In genomic region chr18:2715990-2716389, GRCh38 we compare ENCODE assay signal across 14 cellular contexts.
DNase-seq lines count a peak whose midpoint lies in the region; ATAC-seq and TF ChIP-seq lines count a peak whose summit lies in the region.
"Had no signal": no experiment of that assay in that cellular context is flagged by ENCODE, and none has a peak within 500 bp of the region (broad histone marks: within the 10 kb centered on the region; RNA-seq: fewer than 3 reads in every experiment).

No MANE protein-coding gene starts in this region.

- peaks cover 13% of the 10 kb centered on the region for H3K4me1 ChIP-seq in CD8-positive, alpha-beta T cell (ENCODE audit: insufficient read depth, low read length)
- H3K4me1 ChIP-seq in right cardiac atrium (ENCODE audit: control insufficient read depth, insufficient read depth, low read length) = peaks cover 10% of the 10 kb centered on the region
- H3K4me1 ChIP-seq: BE2C, tibial nerve had no signal

- H3K27me3 ChIP-seq in AG04450 (ENCODE audit: control insufficient read depth, insufficient read depth, low read length) (no peaks in the 10 kb centered on the region), right cardiac atrium (ENCODE audit: control insufficient read depth, insufficient read depth) (no peaks in the 10 kb centered on the region)
- no peaks in the 10 kb centered on the region for H3K27me3 ChIP-seq in CD8-positive, alpha-beta T cell (ENCODE audit: insufficient read depth, low read length)
- H3K27me3 ChIP-seq: BE2C, tibial nerve had no signal

- 92% methylated on average over 3 of the region's 3 CpGs for WGBS in right cardiac atrium

- no peak for ATAC-seq in CD8-positive, alpha-beta T cell
- peak; percentile 14 to 27 for ATAC-seq in right cardiac atrium
- no peak for ATAC-seq in HG02884 (IDR thresholded peaks at IDR 0.05; ENCODE audit: unreplicated experiment)
- ATAC-seq in HG03469 (IDR thresholded peaks at IDR 0.05; ENCODE audit: unreplicated experiment) = no peak

- POLR2A ChIA-PET in AG04450 (lab: Yijun Ruan, JAX) = no interaction called here
- POLR2A ChIA-PET in CD8-positive, alpha-beta T cell (lab: Charles Lee) = interaction anchor here (0.6 to 1.3 kb wide), 2 partner anchors 14 to 298 kb away, joined by 5 read pairs; no protein-coding TSS in a partner anchor

- peaks cover 89% of the 10 kb centered on the region for H3K36me3 Mint-ChIP-seq in CD8-positive, alpha-beta T cell
- H3K36me3 Mint-ChIP-seq in activated T-helper 2 cell treated with anti-CD3 and anti-CD28 coated beads, Interferon-gamma antibody, Interleukin-2, Interleukin-4, amounts not matched to agents 10 μg/mL and 5 μg/mL and 100 μg/mL, durations not matched to agents 14 hours and 24 hours and 36 hours (ENCODE audit: low read depth) = peaks cover 89% of the 10 kb centered on the region

- no peak overlapping the region for H3K4me3 Mint-ChIP-seq in CD8-positive, alpha-beta T cell
- H3K4me3 Mint-ChIP-seq in activated T-helper 2 cell treated with anti-CD3 and anti-CD28 coated beads, Interferon-gamma antibody, Interleukin-2, Interleukin-4, amounts not matched to agents 10 μg/mL and 5 μg/mL and 100 μg/mL, durations not matched to agents 14 hours and 24 hours and 36 hours (ENCODE audit: low read depth) = no peak overlapping the region

- H3K27ac Mint-ChIP-seq in CD8-positive, alpha-beta T cell = peak overlapping the region; percentile 45
- H3K27ac Mint-ChIP-seq in activated T-helper 2 cell treated with anti-CD3 and anti-CD28 coated beads, Interferon-gamma antibody, Interleukin-2, Interleukin-4, amounts not matched to agents 10 μg/mL and 5 μg/mL and 100 μg/mL, durations not matched to agents 14 hours and 24 hours and 36 hours = peak overlapping the region; percentile 58
- H3K27ac Mint-ChIP-seq: progenitor cell of endocrine pancreas had no signal

- H3K27me3 Mint-ChIP-seq in CD8-positive, alpha-beta T cell (ENCODE audit: low read depth) = no peaks in the 10 kb centered on the region
- H3K27me3 Mint-ChIP-seq in activated T-helper 2 cell treated with anti-CD3 and anti-CD28 coated beads, Interferon-gamma antibody, Interleukin-2, Interleukin-4, amounts not matched to agents 10 μg/mL and 5 μg/mL and 100 μg/mL, durations not matched to agents 14 hours and 24 hours and 36 hours (ENCODE audit: low read depth) = no peaks in the 10 kb centered on the region
- H3K27me3 Mint-ChIP-seq: progenitor cell of endocrine pancreas had no signal

- peaks cover 50% of the 10 kb centered on the region for H3K4me1 Mint-ChIP-seq in CD8-positive, alpha-beta T cell (ENCODE audit: low read depth)
- H3K4me1 Mint-ChIP-seq in activated T-helper 2 cell treated with anti-CD3 and anti-CD28 coated beads, Interferon-gamma antibody, Interleukin-2, Interleukin-4, amounts not matched to agents 10 μg/mL and 5 μg/mL and 100 μg/mL, durations not matched to agents 14 hours and 24 hours and 36 hours (ENCODE audit: low read depth) = peaks cover 32% of the 10 kb centered on the region

- peaks cover 38% of the 10 kb centered on the region for H3K36me3 ChIP-seq in CD8-positive, alpha-beta T cell (ENCODE audit: insufficient read depth, low read length)
- H3K36me3 ChIP-seq: BE2C had no signal

- no peak for TF ChIP-seq CTCF in AG04450 (IDR thresholded peaks at IDR 0.05; ENCODE audit: low read depth, low read length)
- no peak for TF ChIP-seq CTCF in CD8-positive, alpha-beta T cell (IDR thresholded peaks at IDR 0.05)

- no peaks in the 10 kb centered on the region for H3K9me3 ChIP-seq in AG04450 (ENCODE audit: control insufficient read depth, insufficient read depth, low read length)
- no peaks in the 10 kb centered on the region for H3K9me3 ChIP-seq in CD8-positive, alpha-beta T cell (ENCODE audit: low read length)
- no peaks in the 10 kb centered on the region for H3K9me3 ChIP-seq in right cardiac atrium (ENCODE audit: control insufficient read depth, low read length)
- H3K9me3 ChIP-seq: BE2C, tibial nerve had no signal

- intact Hi-C loops in CD8-positive, alpha-beta T cell (cut with DNase I, micrococcal nuclease) = no loop called here
- intact Hi-C loops in activated T-helper 2 cell treated with anti-CD3 and anti-CD28 coated beads, Interferon-gamma antibody, Interleukin-2, Interleukin-4, amounts not matched to agents 10 μg/mL and 5 μg/mL and 100 μg/mL, durations not matched to agents 14 hours and 24 hours and 36 hours (cut with micrococcal nuclease) = no loop called here
- intact Hi-C loops in right cardiac atrium (cut with DNase I) = no loop called here

- H3K4me3 ChIP-seq in AG04450 (ENCODE audit: low read depth, low read length) (no peak overlapping the region), right cardiac atrium (ENCODE audit: low read length) (no peak overlapping the region)
- no peak overlapping the region for H3K4me3 ChIP-seq in CD8-positive, alpha-beta T cell (ENCODE audit: low read depth, low read length)
- H3K4me3 ChIP-seq: tibial nerve had no signal

- H3K27ac ChIP-seq in AG04450 (ENCODE audit: low read depth, low read length) (no peak overlapping the region), right cardiac atrium (ENCODE audit: low read length) (no peak overlapping the region)
- no peak overlapping the region for H3K27ac ChIP-seq in CD8-positive, alpha-beta T cell (ENCODE audit: low read depth, low read length)
- H3K27ac ChIP-seq: tibial nerve had no signal

- CTCF ChIA-PET in AG04450 (lab: Charles Lee) = interaction anchor here (1.4 kb wide), 1 partner anchor 523 kb away, joined by 3 read pairs; no protein-coding TSS in a partner anchor
- CTCF ChIA-PET in CD8-positive, alpha-beta T cell (lab: Charles Lee) = no interaction called here

- no peaks in the 10 kb centered on the region for H3K9me3 Mint-ChIP-seq in CD8-positive, alpha-beta T cell
- no peaks in the 10 kb centered on the region for H3K9me3 Mint-ChIP-seq in activated T-helper 2 cell treated with anti-CD3 and anti-CD28 coated beads, Interferon-gamma antibody, Interleukin-2, Interleukin-4, amounts not matched to agents 10 μg/mL and 5 μg/mL and 100 μg/mL, durations not matched to agents 14 hours and 24 hours and 36 hours

- DNase-seq in AG04450 (ENCODE audit: low read depth, low spot score) (peak; percentile 6), right cardiac atrium (no peak), putamen (ENCODE audit: low spot score) (no peak), NCI-H1436 treated with DMSO at 0.1 percent for 48 hours (lab: John Stamatoyannopoulos, UW) (no peak)
- DNase-seq in CD8-positive, alpha-beta T cell = no peak
- no peak for DNase-seq in activated T-helper 2 cell treated with anti-CD3 and anti-CD28 coated beads, Interferon-gamma antibody, Interleukin-2, Interleukin-4, amounts not matched to agents 10 μg/mL and 5 μg/mL and 100 μg/mL, durations not matched to agents 14 hours and 24 hours and 36 hours (ENCODE audit: low spot score)
- DNase-seq: activated CD8-positive, alpha-beta memory T cell treated with anti-CD3 and anti-CD28 coated beads, Interleukin-2, amount 50 U/mL, for 4 hours; BE2C; dermis blood vessel endothelial cell; SHP77 had no signal

Comparison
In these comparisons a context has a peak if more than half of its experiments do, and no peak if none do; other contexts are left out.
1. ATAC-seq: peak in right cardiac atrium (2 of 2); none in CD8-positive, alpha-beta T cell (single experiment), HG02884 (single experiment) and HG03469 (single experiment).